Comparison of ENCODE assay signal across 8 cellular contexts in genomic region chr19:41299046-41299754, GRCh38. TPM values are rescaled to one million over a fixed set of nuclear protein-coding genes. Genes with fewer than 3 reads are reported as not detected.
A peak's percentile ranks its signal among the peaks of the same experiment; 100 is the strongest.
DNase-seq lines count a peak whose midpoint lies in the region; ATAC-seq and TF ChIP-seq lines count a peak whose summit lies in the region.

No MANE protein-coding gene starts in this region.

- H3K4me1 ChIP-seq in left ventricle myocardium inferior, result peaks cover 69% of the 10 kb centered on the region
- peaks cover 46 to 49% (median 46%) of the 10 kb centered on the region in 3 donors for H3K4me1 ChIP-seq in skeletal muscle tissue (ENCODE audit: control insufficient read depth in 3 of 3, insufficient read depth in 3 of 3, low read length in 3 of 3)

- H3K27ac ChIP-seq in left ventricle myocardium inferior (replicated peaks), result peak overlapping the region; percentile 86
- peak overlapping the region; percentile 87 for H3K27ac ChIP-seq in skeletal muscle tissue (ENCODE audit: low read depth, low read length)

- POLR2A ChIA-PET in activated CD8-positive, alpha-beta T cell treated with anti-CD3 and anti-CD28 coated beads for 36 hours (lab: Charles Lee), result interaction anchor here (1.1 to 14.9 kb wide), 4 partner anchors 10 to 35 kb away, joined by 3 to 179 read pairs (median 14); partner anchors contain the start of genes CCDC97 and HNRNPUL1

- no peaks in the 10 kb centered on the region for H3K27me3 Mint-ChIP-seq in activated CD8-positive, alpha-beta T cell treated with anti-CD3 and anti-CD28 coated beads for 36 hours

- DNase-seq in GM03348 (ENCODE audit: low spot score) (peak; percentile 43), left ventricle myocardium inferior (peak; percentile 55), AML-193 (lab: John Stamatoyannopoulos, UW) (no peak), KG1 (lab: John Stamatoyannopoulos, UW) (no peak)
- no peak for DNase-seq in activated CD8-positive, alpha-beta T cell treated with anti-CD3 and anti-CD28 coated beads for 36 hours

- peaks cover 80% of the 10 kb centered on the region for H3K36me3 Mint-ChIP-seq in activated CD8-positive, alpha-beta T cell treated with anti-CD3 and anti-CD28 coated beads for 36 hours (ENCODE audit: low read depth)

- peaks cover 82% of the 10 kb centered on the region for H3K4me1 Mint-ChIP-seq in activated CD8-positive, alpha-beta T cell treated with anti-CD3 and anti-CD28 coated beads for 36 hours (ENCODE audit: low read depth)

- no peak for TF ChIP-seq CTCF in activated CD8-positive, alpha-beta T cell treated with anti-CD3 and anti-CD28 coated beads for 36 hours (IDR thresholded peaks at IDR 0.05)
- no peak for TF ChIP-seq CTCF in left ventricle myocardium inferior (IDR thresholded peaks at IDR 0.05; ENCODE audit: borderline replicate concordance)

- peak overlapping the region; percentile 1 for H3K4me3 ChIP-seq in left ventricle myocardium inferior
- peak overlapping the region in 2 of 3 donors; percentile 10 to 59 for H3K4me3 ChIP-seq in skeletal muscle tissue (ENCODE audit: low read length in 3 of 3)

- H3K36me3 ChIP-seq in left ventricle myocardium inferior (peaks cover 68% of the 10 kb centered on the region), skeletal muscle tissue (ENCODE audit: control insufficient read depth in 3 of 3, insufficient read depth in 3 of 3, low read length in 3 of 3) (peaks cover 49 to 68% (median 65%) of the 10 kb centered on the region in 3 donors)

- no peak for ATAC-seq in activated CD8-positive, alpha-beta T cell treated with anti-CD3 and anti-CD28 coated beads for 36 hours
- no peak for ATAC-seq in SK-N-SH treated with all-trans-retinoic acid at 6 μM for 48 hours
- no peak for ATAC-seq in GM18502 (IDR thresholded peaks at IDR 0.05; ENCODE audit: poor library complexity, unreplicated experiment)

- H3K9me3 Mint-ChIP-seq in activated CD8-positive, alpha-beta T cell treated with anti-CD3 and anti-CD28 coated beads for 36 hours, result no peaks in the 10 kb centered on the region

- no peaks in the 10 kb centered on the region for H3K27me3 ChIP-seq in left ventricle myocardium inferior (ENCODE audit: low read depth)
- H3K27me3 ChIP-seq in skeletal muscle tissue (ENCODE audit: control insufficient read depth in 3 of 3, insufficient read depth in 3 of 3, low read length in 3 of 3), result no peaks in the 10 kb centered on the region

- peak overlapping the region; percentile 84 for H3K27ac Mint-ChIP-seq in activated CD8-positive, alpha-beta T cell treated with anti-CD3 and anti-CD28 coated beads for 36 hours

- peak overlapping the region; percentile 35 to 65 (median 44) for H3K9ac ChIP-seq in skeletal muscle tissue (ENCODE audit: low read depth in 1 of 3, low read length in 3 of 3)

- H3K9me3 ChIP-seq in left ventricle myocardium inferior (replicated peaks), result no peaks in the 10 kb centered on the region
- H3K9me3 ChIP-seq in skeletal muscle tissue (ENCODE audit: control insufficient read depth in 3 of 3, low read length in 3 of 3), result no peaks in the 10 kb centered on the region

- CTCF ChIA-PET in activated CD8-positive, alpha-beta T cell treated with anti-CD3 and anti-CD28 coated beads for 36 hours (lab: Charles Lee), result interaction anchor here (1.2 kb wide), 2 partner anchors 9 to 35 kb away, joined by 3 read pairs; no protein-coding TSS in a partner anchor

- intact Hi-C loops in activated CD8-positive, alpha-beta T cell treated with anti-CD3 and anti-CD28 coated beads for 36 hours (cut with micrococcal nuclease), result no loop called here
- intact Hi-C loops in left ventricle myocardium inferior (cut with micrococcal nuclease), result no loop called here

- H3K4me3 Mint-ChIP-seq in activated CD8-positive, alpha-beta T cell treated with anti-CD3 and anti-CD28 coated beads for 36 hours, result no peak overlapping the region

TF ChIP-seq in SK-N-SH treated with all-trans-retinoic acid at 6 μM for 48 hours, 23 proteins besides CTCF, POLR2A, EP300 and RAD21 (continues in another document):
- TF ChIP-seq GLIS3 (CRISPR knock-in tag; IDR thresholded peaks at IDR 0.05) (no peak), ZC3H10 (CRISPR knock-in tag; IDR thresholded peaks at IDR 0.05) (no peak), ZNF565 (CRISPR knock-in tag; conservative IDR thresholded peaks at IDR 0.05; ENCODE audit: low read depth) (no peak), SNAI2 (CRISPR knock-in tag; IDR thresholded peaks at IDR 0.05) (no peak), ZFP30 (CRISPR knock-in tag; IDR thresholded peaks at IDR 0.05) (no peak), PPARA (CRISPR knock-in tag; IDR thresholded peaks at IDR 0.05; ENCODE audit: borderline replicate concordance) (no peak), BACH2 (CRISPR knock-in tag; IDR thresholded peaks at IDR 0.05; ENCODE audit: borderline replicate concordance) (no peak), ESRRG (CRISPR knock-in tag; IDR thresholded peaks at IDR 0.05) (no peak), RARB (CRISPR knock-in tag; IDR thresholded peaks at IDR 0.05) (no peak), POU6F1 (CRISPR knock-in tag; IDR thresholded peaks at IDR 0.05; ENCODE audit: borderline replicate concordance, low read depth) (no peak), CSRNP3 (CRISPR knock-in tag; IDR thresholded peaks at IDR 0.05) (no peak), ZNF70 (CRISPR knock-in tag; IDR thresholded peaks at IDR 0.05) (no peak), TOX (CRISPR knock-in tag; IDR thresholded peaks at IDR 0.05; ENCODE audit: borderline replicate concordance) (no peak), TCF4 (CRISPR knock-in tag; IDR thresholded peaks at IDR 0.05; ENCODE audit: borderline replicate concordance) (no peak), OSR1 (CRISPR knock-in tag; IDR thresholded peaks at IDR 0.05) (no peak), CREB5 (CRISPR knock-in tag; IDR thresholded peaks at IDR 0.05; ENCODE audit: low read depth) (no peak)

RNA-seq across cellular contexts. Expression of gene CCDC97, which starts 10.8 kb away (rescaled TPM):
- total RNA-seq in activated CD8-positive, alpha-beta T cell treated with anti-CD3 and anti-CD28 coated beads for 36 hours, result 10 to 100 TPM; 15.9 to 20.4 TPM
- total RNA-seq in left ventricle myocardium inferior (15.5 TPM), skeletal muscle tissue (8.9 TPM)

RNA-seq across cellular contexts. Expression of gene HNRNPUL1, which starts 35.0 kb away (rescaled TPM):
- total RNA-seq in activated CD8-positive, alpha-beta T cell treated with anti-CD3 and anti-CD28 coated beads for 36 hours, result 100 to 1,000 TPM; 257 to 259 TPM
- total RNA-seq in left ventricle myocardium inferior (103 TPM), skeletal muscle tissue (68.4 TPM)

RNA-seq across cellular contexts. Expression of gene TGFB1, which starts 54.5 kb away (rescaled TPM):
- 100 to 1,000 TPM; 112 to 123 TPM for total RNA-seq in activated CD8-positive, alpha-beta T cell treated with anti-CD3 and anti-CD28 coated beads for 36 hours
- total RNA-seq in left ventricle myocardium inferior, result 14.9 TPM
- 3.1 TPM for total RNA-seq in skeletal muscle tissue

Comparison
In these comparisons a context has a peak if more than half of its experiments do, and no peak if none do; other contexts are left out.
1. DNase-seq: peak in GM03348 (single experiment) and left ventricle myocardium inferior (single experiment); none in activated CD8-positive, alpha-beta T cell treated with anti-CD3 and anti-CD28 coated beads for 36 hours (single experiment), AML-193 (0 of 2) and KG1 (single experiment).